In genomic region chr17:1515640-1516402, GRCh38 we compare ENCODE assay signal across 8 cellular contexts. TPM values are rescaled to one million over a fixed set of nuclear protein-coding genes. Genes with fewer than 3 reads are reported as not detected.
DNase-seq lines count a peak whose midpoint lies in the region; ATAC-seq and TF ChIP-seq lines count a peak whose summit lies in the region.

No MANE protein-coding gene starts in this region.

- WGBS in aorta, 2 donors, result 0 to 1% methylated on average over 32 of the region's 32 CpGs

- H3K27me3 Mint-ChIP-seq in neural progenitor cell (ENCODE audit: insufficient read depth, low read depth), result peaks cover 3% of the 10 kb centered on the region

- H3K36me3 ChIP-seq in Peyer's patch (peaks cover 0 to 28% (median 0%) of the 10 kb centered on the region in 3 donors), neural progenitor cell (no peaks in the 10 kb centered on the region), aorta (ENCODE audit: control insufficient read depth in 1 of 2, insufficient read depth in 2 of 2, low read length in 1 of 2) (peaks cover 0 to 3% of the 10 kb centered on the region in 2 donors)

- H3F3A ChIP-seq in neural progenitor cell (ENCODE audit: low read depth), result peaks cover 52% of the 10 kb centered on the region

- TF ChIP-seq CTCF in Peyer's patch (IDR thresholded peaks at IDR 0.05), result peak; percentile 48 to 89 (median 84)
- peak; percentile 87 for TF ChIP-seq CTCF in foreskin keratinocyte (conservative IDR thresholded peaks at IDR 0.05)
- peak; percentile 66 for TF ChIP-seq CTCF in neural progenitor cell (IDR thresholded peaks at IDR 0.05)

- H3K4me1 ChIP-seq in Peyer's patch (peaks cover 0 to 42% (median 12%) of the 10 kb centered on the region in 4 donors), foreskin keratinocyte (peaks cover 15% of the 10 kb centered on the region), neural progenitor cell (peaks cover 26% of the 10 kb centered on the region), aorta (ENCODE audit: control insufficient read depth in 1 of 2, insufficient read depth in 2 of 2, low read length in 2 of 2) (no peaks in the 10 kb centered on the region)

- H3K27ac Mint-ChIP-seq in neural progenitor cell, result peak overlapping the region; percentile 64

- intact Hi-C loops in aorta (cut with DNase I), result loop anchor here (2.0 to 10.0 kb wide), 6 partner anchors 61 to 259 kb away; no protein-coding TSS in a partner anchor

- H3K4me3 ChIP-seq in Peyer's patch (peak overlapping the region; percentile 83 to 88 (median 84)), neural progenitor cell (peak overlapping the region; percentile 69), aorta (ENCODE audit: low read length in 2 of 2) (peak overlapping the region; percentile 52 to 60)

- H3K9me3 ChIP-seq in Peyer's patch (no peaks in the 10 kb centered on the region), neural progenitor cell (ENCODE audit: low read depth) (no peaks in the 10 kb centered on the region), aorta (ENCODE audit: control insufficient read depth, low read length) (no peaks in the 10 kb centered on the region)

- peaks cover 27% of the 10 kb centered on the region for H3K79me2 ChIP-seq in neural progenitor cell (ENCODE audit: low read depth)

- peaks cover 24% of the 10 kb centered on the region for H3K4me1 Mint-ChIP-seq in neural progenitor cell

- DNase-seq in NCI-H524 (lab: John Stamatoyannopoulos, UW) (peak; percentile 17 to 65), NCI-H524 treated with DMSO at 0.1 percent for 48 hours (lab: John Stamatoyannopoulos, UW) (no peak), Peyer's patch (peak in 2 of 3 donors; percentile 81 to 89), foreskin keratinocyte (peak; percentile 52 to 76), neural progenitor cell (ENCODE audit: low spot score) (peak; percentile 89), aorta (no peak)
- DNase-seq in activated naive CD4-positive, alpha-beta T cell treated with Interleukin-2 at 50 U/mL for 16 hours, result peak; percentile 52

- H3K4me3 Mint-ChIP-seq in neural progenitor cell, result peak overlapping the region; percentile 89

- H3K9ac ChIP-seq in neural progenitor cell, result peak overlapping the region; percentile 31

- peak overlapping the region; percentile 80 for H3K4me2 ChIP-seq in neural progenitor cell

- H3K27me3 ChIP-seq in Peyer's patch (no peaks in the 10 kb centered on the region), foreskin keratinocyte (no peaks in the 10 kb centered on the region), neural progenitor cell (no peaks in the 10 kb centered on the region), aorta (ENCODE audit: control insufficient read depth in 1 of 2, insufficient read depth in 2 of 2, low read length in 1 of 2) (no peaks in the 10 kb centered on the region)

- peak overlapping the region; percentile 93 to 94 (median 93) for H3K27ac ChIP-seq in Peyer's patch
- peak overlapping the region; percentile 14 for H3K27ac ChIP-seq in foreskin keratinocyte
- peak overlapping the region; percentile 66 for H3K27ac ChIP-seq in neural progenitor cell
- peak overlapping the region in 1 of 2 donors; percentile 90 for H3K27ac ChIP-seq in aorta (ENCODE audit: low read depth in 1 of 2, low read length in 2 of 2)

- TF ChIP-seq POLR2A in Peyer's patch (IDR thresholded peaks at IDR 0.05), result peak in 1 of 2 donors; percentile 21

- peaks cover 8% of the 10 kb centered on the region for H3K36me3 Mint-ChIP-seq in neural progenitor cell

- peak overlapping the region; percentile 44 for H2AFZ ChIP-seq in neural progenitor cell (replicated peaks)

- H4K20me1 ChIP-seq in neural progenitor cell (ENCODE audit: low read depth), result peaks cover 5% of the 10 kb centered on the region

- H3K9me3 Mint-ChIP-seq in neural progenitor cell, result no peaks in the 10 kb centered on the region

- ATAC-seq in HG03442 (IDR thresholded peaks at IDR 0.05; ENCODE audit: unreplicated experiment), result peak; percentile 9
- peak; percentile 18 for ATAC-seq in foreskin keratinocyte
- ATAC-seq in aorta (ENCODE audit: low FRiP score), result peak; percentile 63

RNA-seq across cellular contexts. Expression of gene INPP5K, which starts 0.6 kb away (rescaled TPM):
- total RNA-seq in Peyer's patch, result 100 to 1,000 TPM in 1 of 4 donors, 10 to 100 TPM in 3; 60.9 to 163 (median 64.7) TPM
- total RNA-seq in foreskin keratinocyte, result 15.5 and 17.4 TPM in 2 replicates
- polyA plus RNA-seq in foreskin keratinocyte, result 15.0 and 16.6 TPM in 2 replicates
- 11.7 and 20.9 TPM in 2 replicates for total RNA-seq in neural progenitor cell (ENCODE audit: low replicate concordance)
- 10 to 100 TPM; 35.7 to 40.7 TPM for total RNA-seq in aorta
- 10 to 100 TPM; 13.5 to 51.3 TPM for polyA plus RNA-seq in aorta

RNA-seq across cellular contexts. Expression of gene MYO1C, which starts 23.3 kb away (rescaled TPM):
- total RNA-seq in Peyer's patch, result 100 to 1,000 TPM; 144 to 232 (median 179) TPM
- 148 and 162 TPM in 2 replicates for total RNA-seq in foreskin keratinocyte
- 81.9 and 96.8 TPM in 2 replicates for polyA plus RNA-seq in foreskin keratinocyte
- 28.7 and 40.6 TPM in 2 replicates for total RNA-seq in neural progenitor cell (ENCODE audit: low replicate concordance)
- total RNA-seq in aorta, result 100 to 1,000 TPM; 273 to 354 TPM
- 100 to 1,000 TPM in 1 of 2 donors, 10 to 100 TPM in 1; 62.6 to 130 TPM for polyA plus RNA-seq in aorta

RNA-seq across cellular contexts. Expression of gene PITPNA, which starts 46.8 kb away (rescaled TPM):
- total RNA-seq in Peyer's patch (100 to 1,000 TPM in 2 of 4 donors, 10 to 100 TPM in 2; 88.2 to 132 (median 107) TPM), foreskin keratinocyte (33.2 and 35.2 TPM in 2 replicates), neural progenitor cell (ENCODE audit: low replicate concordance) (25.3 and 29.6 TPM in 2 replicates), aorta (10 to 100 TPM; 56.5 to 59.8 TPM)
- polyA plus RNA-seq in foreskin keratinocyte (49.5 and 50.2 TPM in 2 replicates), aorta (10 to 100 TPM; 27.2 to 32.2 TPM)

RNA-seq across cellular contexts. Expression of gene CRK, which starts 59.8 kb away (rescaled TPM):
- total RNA-seq in Peyer's patch, result 10 to 100 TPM; 33.0 to 66.2 (median 59.5) TPM
- 79.2 and 79.3 TPM in 2 replicates for total RNA-seq in foreskin keratinocyte
- 28.6 and 34.9 TPM in 2 replicates for polyA plus RNA-seq in foreskin keratinocyte
- total RNA-seq in neural progenitor cell (ENCODE audit: low replicate concordance), result 52.2 and 59.6 TPM in 2 replicates
- 10 to 100 TPM; 55.3 to 63.8 TPM for total RNA-seq in aorta
- polyA plus RNA-seq in aorta, result 10 to 100 TPM; 33.5 to 40.9 TPM

Comparison
In these comparisons a context has a peak if more than half of its experiments do, and no peak if none do; other contexts are left out.
1. DNase-seq: peak in NCI-H524 (2 of 2), Peyer's patch (2 of 3), activated naive CD4-positive, alpha-beta T cell treated with Interleukin-2 at 50 U/mL for 16 hours (single experiment), foreskin keratinocyte (2 of 2) and neural progenitor cell (single experiment); none in NCI-H524 treated with DMSO at 0.1 percent for 48 hours (single experiment) and aorta (0 of 2).
2. ATAC-seq: peak in every context shown above with its lines; median percentile 63 in aorta; 18 in foreskin keratinocyte; 9 in HG03442.
3. Peak in every context shown above with its lines, with median percentiles within 50 percentile points of each other: H3K4me3 ChIP-seq and CTCF ChIP-seq.